ENCODE assay signal across 9 cellular contexts in genomic region chr19:53102186-53102585, GRCh38. TPM values are rescaled to one million over a fixed set of nuclear protein-coding genes. Genes with fewer than 3 reads are reported as not detected.
DNase-seq lines count a peak whose midpoint lies in the region; ATAC-seq, FAIRE-seq and TF ChIP-seq lines count a peak whose summit lies in the region.
"Had no signal": no experiment of that assay in that cellular context is flagged by ENCODE, and none has a peak within 500 bp of the region (broad histone marks: within the 10 kb centered on the region; RNA-seq: fewer than 3 reads in every experiment).

No MANE protein-coding gene starts in this region.

- peak overlapping the region; percentile 91 for H3K4me3 Mint-ChIP-seq in astrocyte (ENCODE audit: unreplicated experiment)
- peak overlapping the region; percentile 97 for H3K4me3 Mint-ChIP-seq in memory B cell

- CTCF ChIA-PET in HEK293 (lab: Yijun Ruan, JAX): no interaction called here

- H3K9ac ChIP-seq in astrocyte (ENCODE audit: low read length): peak overlapping the region; percentile 96

- ATAC-seq in memory B cell (ENCODE audit: low read depth) (no peak), GM21526 (IDR thresholded peaks at IDR 0.05; ENCODE audit: low FRiP score, unreplicated experiment) (no peak)

- POLR2A ChIA-PET in HEK293 (lab: Yijun Ruan, JAX): no interaction called here

- H3K4me1 ChIP-seq in ACC112 (ENCODE audit: control insufficient read depth, insufficient read depth, low read length, unreplicated experiment) (peaks cover 3% of the 10 kb centered on the region), HEK293 (ENCODE audit: control insufficient read depth, insufficient read depth, low read length) (no peaks in the 10 kb centered on the region), astrocyte (ENCODE audit: insufficient read depth, low read length) (no peaks in the 10 kb centered on the region)

- FAIRE-seq in astrocyte (lab: Jason Lieb, UNC): no peak
- FAIRE-seq: islet of Langerhans had no signal

- peak overlapping the region; percentile 89 for H3K4me2 ChIP-seq in astrocyte (ENCODE audit: low read length)

- peak overlapping the region; percentile 82 for H2AFZ ChIP-seq in ACC112 (ENCODE audit: low read length, unreplicated experiment)
- H2AFZ ChIP-seq in astrocyte (ENCODE audit: low read depth, low read length): peak overlapping the region; percentile 93

- no peak for DNase-seq in astrocyte (ENCODE audit: low read depth)
- DNase-seq in memory B cell (ENCODE audit: low spot score in 2 of 2): no peak
- DNase-seq in NCI-H1930 (lab: John Stamatoyannopoulos, UW): no peak
- DNase-seq in mucosa of gallbladder (ENCODE audit: low spot score): no peak
- DNase-seq in dedifferentiated amniotic fluid mesenchymal stem cell (ENCODE audit: extremely low spot score): no peak

- H3K27me3 ChIP-seq in ACC112 (ENCODE audit: insufficient read depth, low read length) (no peaks in the 10 kb centered on the region), astrocyte (ENCODE audit: insufficient read depth, low read length) (no peaks in the 10 kb centered on the region)

- H3K27ac Mint-ChIP-seq in astrocyte (ENCODE audit: unreplicated experiment) (peak overlapping the region; percentile 96), memory B cell (peak overlapping the region; percentile 91)

- H3K36me3 ChIP-seq in ACC112 (ENCODE audit: insufficient read depth, low read length) (no peaks in the 10 kb centered on the region), HEK293 (ENCODE audit: control insufficient read depth in 2 of 2, insufficient read depth in 1 of 2, low read length in 2 of 2) (peaks cover 0 to 20% of the 10 kb centered on the region in 2 experiments; a peak in 2 of 3 replicates), astrocyte (ENCODE audit: insufficient read depth, low read length) (peaks cover 4% of the 10 kb centered on the region)

- H3K4me3 ChIP-seq in ACC112 (ENCODE audit: low read depth, low read length) (peak overlapping the region; percentile 89), HEK293 (ENCODE audit: low read depth, low read length) (peak overlapping the region; percentile 89), astrocyte (ENCODE audit: insufficient read depth, low read depth, low read length) (peak overlapping the region; percentile 97)

- H3K4me1 Mint-ChIP-seq in astrocyte (ENCODE audit: low read depth, unreplicated experiment) (peaks cover 9% of the 10 kb centered on the region), memory B cell (peaks cover 31% of the 10 kb centered on the region)

- H3K79me2 ChIP-seq in ACC112 (ENCODE audit: control insufficient read depth, insufficient read depth, low read length, unreplicated experiment) (peaks cover 48% of the 10 kb centered on the region), astrocyte (ENCODE audit: insufficient read depth, low read length) (peaks cover 46% of the 10 kb centered on the region)

- H3K27ac ChIP-seq in ACC112 (ENCODE audit: low read depth, low read length) (no peak overlapping the region), HEK293 (ENCODE audit: extremely low read depth, low read depth, low read length) (no peak overlapping the region), astrocyte (ENCODE audit: low read depth, low read length) (no peak overlapping the region)

- H3K36me3 Mint-ChIP-seq in astrocyte (ENCODE audit: low read depth, unreplicated experiment): peaks cover 18% of the 10 kb centered on the region
- H3K36me3 Mint-ChIP-seq in memory B cell: peaks cover 32% of the 10 kb centered on the region

- no peaks in the 10 kb centered on the region for H3K9me3 Mint-ChIP-seq in astrocyte (ENCODE audit: unreplicated experiment)
- H3K9me3 Mint-ChIP-seq in memory B cell: peaks cover 2% of the 10 kb centered on the region

- no peaks in the 10 kb centered on the region for H3K27me3 Mint-ChIP-seq in astrocyte (ENCODE audit: low read depth, unreplicated experiment)
- no peaks in the 10 kb centered on the region for H3K27me3 Mint-ChIP-seq in memory B cell

- peaks cover 12% of the 10 kb centered on the region for H4K20me1 ChIP-seq in astrocyte (ENCODE audit: insufficient read depth, low read length)

- H3K9me3 ChIP-seq in HEK293 (ENCODE audit: control insufficient read depth, insufficient read depth, low read depth, low read length) (no peaks in the 10 kb centered on the region; the same call in 1 of the 2 replicates), astrocyte (ENCODE audit: insufficient read depth, low read depth, low read length) (no peaks in the 10 kb centered on the region)

- no peak for TF ChIP-seq CTCF in HEK293 (tag by site-specific recombination; IDR thresholded peaks at IDR 0.05)
- no peak for TF ChIP-seq CTCF in astrocyte (IDR thresholded peaks at IDR 0.05; ENCODE audit: insufficient read depth, low read depth, low read length)

TF ChIP-seq in HEK293, 187 proteins besides CTCF, POLR2A, EP300 and RAD21:
- TF ChIP-seq ELK4 (IDR thresholded peaks at IDR 0.05; ENCODE audit: borderline replicate concordance, low read depth, low read length): no peak
- TF ChIP-seq GLI4 (tag by site-specific recombination; IDR thresholded peaks at IDR 0.05): no peak
- TF ChIP-seq ZNF366 (tag by site-specific recombination; conservative IDR thresholded peaks at IDR 0.05): peak; percentile 35; the same call in 1 of the 2 replicates
- no peak for TF ChIP-seq MEIS1 (CRISPR knock-in tag; IDR thresholded peaks at IDR 0.05; ENCODE audit: borderline replicate concordance)

RNA-seq across cellular contexts. Expression of gene ZNF160, which starts 1.0 kb away (rescaled TPM):
- total RNA-seq in astrocyte (30.2 and 31.3 TPM in 2 replicates), mucosa of gallbladder (66.8 TPM)

RNA-seq across cellular contexts. Expression of gene ZNF415, which starts 30.5 kb away (rescaled TPM):
- total RNA-seq in astrocyte (8.7 TPM in 2 replicates), mucosa of gallbladder (13.1 TPM)

RNA-seq across cellular contexts. Expression of gene ZNF347, which starts 56.7 kb away (rescaled TPM):
- total RNA-seq in astrocyte (10.1 and 10.6 TPM in 2 replicates), mucosa of gallbladder (14.7 TPM)

RNA-seq across cellular contexts. Expression of gene ERVV-2, which starts 57.6 kb away (rescaled TPM):
- total RNA-seq in astrocyte (0.17 TPM in 1 of 2 replicates, not detected in the other), mucosa of gallbladder (not detected)
